ENCODE assay signal across 8 cellular contexts in the genomic region with DNA sequence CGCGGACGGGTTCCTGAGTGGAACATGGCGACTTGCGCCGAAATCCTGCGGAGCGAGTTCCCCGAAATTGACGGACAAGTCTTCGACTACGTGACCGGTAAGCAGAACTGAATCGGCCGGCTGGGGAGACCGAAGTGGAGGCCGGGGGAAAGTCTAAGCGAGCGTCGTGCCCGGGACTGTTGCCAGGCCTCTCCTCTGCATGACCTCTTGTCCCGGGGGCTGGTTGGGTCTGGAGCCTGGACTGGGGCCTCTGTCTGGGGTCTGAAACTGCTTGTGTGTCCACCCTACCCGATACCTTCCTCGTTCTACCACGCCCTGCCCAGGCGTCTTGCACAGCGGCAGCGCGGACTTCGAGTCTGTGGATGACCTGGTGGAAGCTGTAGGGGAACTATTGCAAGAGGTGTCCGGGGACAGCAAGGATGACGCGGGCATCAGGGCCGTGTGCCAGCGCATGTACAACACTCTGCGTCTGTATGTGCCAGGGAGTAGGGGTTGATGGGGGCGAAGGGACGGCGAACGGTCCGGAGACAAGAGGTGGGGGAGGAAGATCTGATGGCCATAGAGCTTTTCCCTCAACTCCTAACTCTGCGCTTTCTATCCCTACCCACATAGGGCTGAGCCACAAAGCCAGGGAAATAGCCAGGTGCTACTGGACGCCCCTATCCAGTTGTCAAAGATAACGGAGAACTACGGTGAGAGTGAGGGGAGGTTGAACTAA. TPM values are rescaled to one million over a fixed set of nuclear protein-coding genes. Genes with fewer than 3 reads are reported as not detected.
DNase-seq lines count a peak whose midpoint lies in the region; ATAC-seq and TF ChIP-seq lines count a peak whose summit lies in the region.

A gene with protein sequence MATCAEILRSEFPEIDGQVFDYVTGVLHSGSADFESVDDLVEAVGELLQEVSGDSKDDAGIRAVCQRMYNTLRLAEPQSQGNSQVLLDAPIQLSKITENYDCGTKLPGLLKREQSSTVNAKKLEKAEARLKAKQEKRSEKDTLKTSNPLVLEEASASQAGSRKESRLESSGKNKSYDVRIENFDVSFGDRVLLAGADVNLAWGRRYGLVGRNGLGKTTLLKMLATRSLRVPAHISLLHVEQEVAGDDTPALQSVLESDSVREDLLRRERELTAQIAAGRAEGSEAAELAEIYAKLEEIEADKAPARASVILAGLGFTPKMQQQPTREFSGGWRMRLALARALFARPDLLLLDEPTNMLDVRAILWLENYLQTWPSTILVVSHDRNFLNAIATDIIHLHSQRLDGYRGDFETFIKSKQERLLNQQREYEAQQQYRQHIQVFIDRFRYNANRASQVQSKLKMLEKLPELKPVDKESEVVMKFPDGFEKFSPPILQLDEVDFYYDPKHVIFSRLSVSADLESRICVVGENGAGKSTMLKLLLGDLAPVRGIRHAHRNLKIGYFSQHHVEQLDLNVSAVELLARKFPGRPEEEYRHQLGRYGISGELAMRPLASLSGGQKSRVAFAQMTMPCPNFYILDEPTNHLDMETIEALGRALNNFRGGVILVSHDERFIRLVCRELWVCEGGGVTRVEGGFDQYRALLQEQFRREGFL (plus strand): TSS at position 16 of the 718 bp plus-strand sequence. CDS start 9 bp downstream, at position 25.

- H3K14ac ChIP-seq in neuronal stem cell (ENCODE audit: low read length) = peak within 1 kb of the TSS; percentile 32

- H3K36me3 ChIP-seq in A673 (ENCODE audit: insufficient read depth, low read length, poor library complexity, severe bottlenecking) = peaks cover 71% of the 10 kb centered on the region
- H3K36me3 ChIP-seq in neuronal stem cell (replicated peaks in 1 of 2; ENCODE audit: control insufficient read depth in 2 of 2, insufficient read depth in 2 of 2, low read length in 2 of 2) = peaks cover 52 to 77% of the 10 kb centered on the region in 2 donors

- H2BK15ac ChIP-seq in neuronal stem cell (ENCODE audit: low read length) = no peak within 1 kb of the TSS

- H3K4me2 ChIP-seq in neuronal stem cell (ENCODE audit: insufficient read depth, low read length, poor library complexity, severe bottlenecking) = peak within 1 kb of the TSS; percentile 93

- no peak within 1 kb of the TSS for H4K91ac ChIP-seq in neuronal stem cell (ENCODE audit: low read depth, low read length, poor library complexity)

- H3K27ac ChIP-seq in A673 (ENCODE audit: low read depth, low read length, poor library complexity, severe bottlenecking) (peak within 1 kb of the TSS; percentile 92), neuronal stem cell (replicated peaks; ENCODE audit: low read length) (peak within 1 kb of the TSS; percentile 88)

- peak within 1 kb of the TSS; percentile 48 for H2BK120ac ChIP-seq in neuronal stem cell (ENCODE audit: low read depth, low read length)

- H3K4me1 ChIP-seq in A673 (ENCODE audit: insufficient read depth, low read length, poor library complexity, severe bottlenecking) = peaks cover 9% of the 10 kb centered on the region
- H3K4me1 ChIP-seq in neuronal stem cell (ENCODE audit: control insufficient read depth in 2 of 2, insufficient read depth in 1 of 2, low read depth in 1 of 2, low read length in 2 of 2) = peaks cover 4 to 7% of the 10 kb centered on the region in 2 donors

- no peak within 1 kb of the TSS for H2BK12ac ChIP-seq in neuronal stem cell (ENCODE audit: low read length)

- H3K27me3 Mint-ChIP-seq in T-helper 2 cell treated with Interferon-gamma antibody and Interleukin-4, amounts not matched to agents 5 μg/mL and 100 μg/mL, for 36 hours (ENCODE audit: low read depth) = no peaks in the 10 kb centered on the region

- ATAC-seq in GM18867 (IDR thresholded peaks at IDR 0.05; ENCODE audit: unreplicated experiment) (peak; percentile 28), HG03135 (IDR thresholded peaks at IDR 0.05; ENCODE audit: unreplicated experiment) (peak; percentile 28)

- H3K27me3 ChIP-seq in A673 (replicated peaks; ENCODE audit: insufficient read depth, low read depth, low read length, poor library complexity) = no peaks in the 10 kb centered on the region
- H3K27me3 ChIP-seq in neuronal stem cell (ENCODE audit: control insufficient read depth in 3 of 3, insufficient read depth in 3 of 3, low read depth in 1 of 3, low read length in 3 of 3) = no peaks in the 10 kb centered on the region

- POLR2A ChIA-PET in A673 (lab: Charles Lee; ENCODE audit: low non-redundant PET) = interaction anchor here (0.6 to 1.6 kb wide), 5 partner anchors 10 to 417 kb away, joined by 3 to 6 read pairs (median 4); no protein-coding TSS in a partner anchor

- H3K4me3 Mint-ChIP-seq in T-helper 2 cell treated with Interferon-gamma antibody and Interleukin-4, amounts not matched to agents 5 μg/mL and 100 μg/mL, for 36 hours = peak within 1 kb of the TSS; percentile 97

- H3K36me3 Mint-ChIP-seq in T-helper 2 cell treated with Interferon-gamma antibody and Interleukin-4, amounts not matched to agents 5 μg/mL and 100 μg/mL, for 36 hours (ENCODE audit: low read depth) = peaks cover 53% of the 10 kb centered on the region

- DNase-seq in A673 (ENCODE audit: low spot score) (no peak), fibroblast of the aortic adventitia (ENCODE audit: low read depth) (peak; percentile 58), neuronal stem cell (ENCODE audit: low spot score) (no peak), DMS153 treated with DMSO at 0.1 percent for 48 hours (lab: John Stamatoyannopoulos, UW; ENCODE audit: unreplicated experiment) (no peak), NCI-H526 treated with DMSO at 0.1 percent for 48 hours (lab: John Stamatoyannopoulos, UW) (no peak)
- no peak for DNase-seq in T-helper 2 cell treated with Interferon-gamma antibody and Interleukin-4, amounts not matched to agents 5 μg/mL and 100 μg/mL, for 36 hours (ENCODE audit: low spot score)

- peak within 1 kb of the TSS; percentile 84 for H3K4ac ChIP-seq in neuronal stem cell (ENCODE audit: low read length)

- H3K4me3 ChIP-seq in A673 (ENCODE audit: low read depth, low read length, poor library complexity, severe bottlenecking) (peak within 1 kb of the TSS; percentile 99), fibroblast of the aortic adventitia (ENCODE audit: low read depth, low read length) (peak within 1 kb of the TSS; percentile 100), neuronal stem cell (ENCODE audit: low read length in 2 of 2) (peak within 1 kb of the TSS; percentile 80 to 91)

- H3K18ac ChIP-seq in neuronal stem cell (ENCODE audit: low read length) = peak within 1 kb of the TSS; percentile 90

- no peaks in the 10 kb centered on the region for H3K9me3 ChIP-seq in A673 (ENCODE audit: low read depth, low read length, poor library complexity, severe bottlenecking)
- no peaks in the 10 kb centered on the region for H3K9me3 ChIP-seq in neuronal stem cell (replicated peaks in 1 of 2; ENCODE audit: control insufficient read depth in 2 of 2, insufficient read depth in 1 of 2, low read depth in 1 of 2, low read length in 2 of 2)

- peak within 1 kb of the TSS; percentile 84 for H2AFZ ChIP-seq in neuronal stem cell (ENCODE audit: low read length)

- H3K23ac ChIP-seq in neuronal stem cell (ENCODE audit: low read depth, low read length, poor library complexity) = peak within 1 kb of the TSS; percentile 57

- BruUV-seq in A673 (replicated peaks; lab: Mats Ljungman, UMichigan) = no TSS peak

- no CpG with 5 or more reads among the region's 45 CpGs for WGBS in neuronal stem cell (ENCODE audit: extremely low coverage in 2 of 2, insufficient read length in 2 of 2, insufficient replicate concordance in 1 of 2), 2 donors

- CTCF ChIA-PET in A673 (lab: Charles Lee) = interaction anchor here (0.5 to 1.0 kb wide), 3 partner anchors 51 to 291 kb away, joined by 3 to 13 read pairs (median 3); no protein-coding TSS in a partner anchor

- peaks cover 17% of the 10 kb centered on the region for H3K79me1 ChIP-seq in neuronal stem cell (ENCODE audit: low read depth, low read length)

- H3K4me1 Mint-ChIP-seq in T-helper 2 cell treated with Interferon-gamma antibody and Interleukin-4, amounts not matched to agents 5 μg/mL and 100 μg/mL, for 36 hours (ENCODE audit: low read depth) = peaks cover 19% of the 10 kb centered on the region

- peak within 1 kb of the TSS; percentile 56 for H2AK5ac ChIP-seq in neuronal stem cell (ENCODE audit: low read depth, low read length)

- peak within 1 kb of the TSS; percentile 98 for H3K9ac ChIP-seq in neuronal stem cell (ENCODE audit: low read depth, low read length, poor library complexity)

- no peak within 1 kb of the TSS for H2BK5ac ChIP-seq in neuronal stem cell (ENCODE audit: low read length)

- no peak for TF ChIP-seq CTCF in A673 (conservative IDR thresholded peaks at IDR 0.05; ENCODE audit: low read depth, low read length)
- no peak for TF ChIP-seq CTCF in fibroblast of the aortic adventitia (IDR thresholded peaks at IDR 0.05; ENCODE audit: insufficient read depth, low read length)

- no peak within 1 kb of the TSS for H4K8ac ChIP-seq in neuronal stem cell (ENCODE audit: low read depth, low read length)

- intact Hi-C loops in A673 (cut with micrococcal nuclease; ENCODE audit: unreplicated experiment) = no loop called here

- H3K9me3 Mint-ChIP-seq in T-helper 2 cell treated with Interferon-gamma antibody and Interleukin-4, amounts not matched to agents 5 μg/mL and 100 μg/mL, for 36 hours = no peaks in the 10 kb centered on the region

- H3K27ac Mint-ChIP-seq in T-helper 2 cell treated with Interferon-gamma antibody and Interleukin-4, amounts not matched to agents 5 μg/mL and 100 μg/mL, for 36 hours = peak within 1 kb of the TSS; percentile 95

RNA-seq across cellular contexts. Expression of the gene that starts here (rescaled TPM):
- total RNA-seq in A673 (2021) = 65.1 and 65.2 TPM in 2 replicates
- 32.4 and 49.4 TPM in 2 replicates for total RNA-seq in fibroblast of the aortic adventitia (ENCODE audit: low replicate concordance)
- 17.7 TPM for polyA plus RNA-seq in neuronal stem cell (2013, experiment 1 of 2)
- 16.0 TPM for polyA plus RNA-seq in neuronal stem cell (2013, experiment 2 of 2)
